In genomic region chrX:154136627-154137161, GRCh38 we compare ENCODE assay signal across 8 cellular contexts.
DNase-seq lines count a peak whose midpoint lies in the region; ATAC-seq lines count a peak whose summit lies in the region.

No MANE protein-coding gene starts in this region.

- DNase-seq in NCI-H2107 treated with DMSO at 0.1 percent for 48 hours (lab: John Stamatoyannopoulos, UW; ENCODE audit: unreplicated experiment) = peak; percentile 24
- no peak for DNase-seq in NCI-H2107 (lab: John Stamatoyannopoulos, UW)
- peak; percentile 42 to 70 for DNase-seq in NCI-H1930 (lab: John Stamatoyannopoulos, UW)
- DNase-seq in activated CD4-positive, alpha-beta T cell treated with anti-CD3 and anti-CD28 coated beads for 4 hours = peak; percentile 58 to 64
- peak; percentile 35 for DNase-seq in medulla oblongata (ENCODE audit: extremely low spot score)
- DNase-seq in stimulated activated CD8-positive, alpha-beta memory T cell treated with anti-CD3 and anti-CD28 coated beads, Interleukin-12 subunit alpha, Interleukin-12 subunit beta, amount 100 ng/mL, for 1 hour (ENCODE audit: low read depth) = peak; percentile 42

- peak overlapping the region; percentile 78 for H3K27ac Mint-ChIP-seq in dendritic cell treated with granulocyte-macrophage colony-stimulating factor and Interleukin-4, amounts not matched to agents 40 ng/mL and 50 ng/mL, for 4 days

- peaks cover 12% of the 10 kb centered on the region for H3K27me3 Mint-ChIP-seq in dendritic cell treated with granulocyte-macrophage colony-stimulating factor and Interleukin-4, amounts not matched to agents 40 ng/mL and 50 ng/mL, for 4 days

- H3K36me3 Mint-ChIP-seq in dendritic cell treated with granulocyte-macrophage colony-stimulating factor and Interleukin-4, amounts not matched to agents 40 ng/mL and 50 ng/mL, for 4 days (ENCODE audit: low read depth) = no peaks in the 10 kb centered on the region

- no peak for ATAC-seq in GM21423 (IDR thresholded peaks at IDR 0.05; ENCODE audit: unreplicated experiment)

- intact Hi-C loops in dendritic cell treated with granulocyte-macrophage colony-stimulating factor and Interleukin-4, amounts not matched to agents 40 ng/mL and 50 ng/mL, for 4 days (cut with micrococcal nuclease) = no loop called here

- peaks cover 11% of the 10 kb centered on the region for H3K4me1 Mint-ChIP-seq in dendritic cell treated with granulocyte-macrophage colony-stimulating factor and Interleukin-4, amounts not matched to agents 40 ng/mL and 50 ng/mL, for 4 days (ENCODE audit: low read depth)

- H3K4me3 Mint-ChIP-seq in dendritic cell treated with granulocyte-macrophage colony-stimulating factor and Interleukin-4, amounts not matched to agents 40 ng/mL and 50 ng/mL, for 4 days = peak overlapping the region; percentile 83

- no peaks in the 10 kb centered on the region for H3K9me3 Mint-ChIP-seq in dendritic cell treated with granulocyte-macrophage colony-stimulating factor and Interleukin-4, amounts not matched to agents 40 ng/mL and 50 ng/mL, for 4 days
